ENCODE assay signal across 34 cellular contexts in genomic region chr2:68560583-68560982, GRCh38.
DNase-seq lines count a peak whose midpoint lies in the region; ATAC-seq, FAIRE-seq and TF ChIP-seq lines count a peak whose summit lies in the region.
"Had no signal": no experiment of that assay in that cellular context is flagged by ENCODE, and none has a peak within 500 bp of the region (broad histone marks: within the 10 kb centered on the region; RNA-seq: fewer than 3 reads in every experiment).

No MANE protein-coding gene starts in this region.

- POLR2A ChIA-PET in HepG2 (lab: Yijun Ruan, JAX), result interaction anchor here (1.0 kb wide), 1 partner anchor 94 kb away, joined by 3 read pairs; the partner anchor contains the start of genes APLF and FBXO48

- H3K27ac ChIP-seq in HepG2 (ENCODE audit: extremely low read length, insufficient read depth, low read length), result no peak overlapping the region
- no peak overlapping the region for H3K27ac ChIP-seq in right lobe of liver
- H3K27ac ChIP-seq in RWPE2 (ENCODE audit: poor library complexity, severe bottlenecking), result peak overlapping the region; percentile 70
- H3K27ac ChIP-seq in small intestine (ENCODE audit: low read depth in 1 of 2, low read length in 1 of 2), result no peak overlapping the region
- H3K27ac ChIP-seq in spleen, result no peak overlapping the region
- H3K27ac ChIP-seq: 22Rv1; A549; BLaER1; BLaER1 treated with 17β-estradiol and CSF1 and Interleukin-3, amounts not matched to agents 10 nM and 100 nM; C4-2B had no signal

- intact Hi-C loops in HepG2 (cut with micrococcal nuclease; ENCODE audit: unreplicated experiment) (no loop called here), right lobe of liver (cut with DNase I) (no loop called here), spleen (cut with DNase I; ENCODE audit: low total_unique reads) (no loop called here)

- H3K36me3 ChIP-seq in HepG2 (replicated peaks in 1 of 2; ENCODE audit: control insufficient read depth in 1 of 2, insufficient read depth in 2 of 2, low read length in 2 of 2) (no peaks in the 10 kb centered on the region), right lobe of liver (no peaks in the 10 kb centered on the region), RWPE2 (ENCODE audit: low read depth) (no peaks in the 10 kb centered on the region), small intestine (ENCODE audit: control insufficient read depth in 2 of 2, insufficient read depth in 2 of 2, low read length in 2 of 2) (no peaks in the 10 kb centered on the region), spleen (no peaks in the 10 kb centered on the region)
- H3K36me3 ChIP-seq: BE2C; BLaER1; BLaER1 treated with 17β-estradiol and CSF1 and Interleukin-3, amounts not matched to agents 10 nM and 100 nM had no signal

- CTCF ChIA-PET in HepG2 (lab: Yijun Ruan, JAX; ENCODE audit: low intra/inter-chr PET ratio, low total read pairs), result no interaction called here

- no peak overlapping the region; a peak in 1 of 6 replicates for H3K4me3 ChIP-seq in HepG2 (replicated peaks in 1 of 3; ENCODE audit: insufficient read depth in 1 of 3, low read depth in 2 of 3, low read length in 3 of 3)
- no peak overlapping the region for H3K4me3 ChIP-seq in right lobe of liver
- H3K4me3 ChIP-seq in RWPE2 (ENCODE audit: severe bottlenecking), result no peak overlapping the region
- H3K4me3 ChIP-seq in small intestine (ENCODE audit: low read depth in 1 of 2, low read length in 2 of 2), result no peak overlapping the region
- H3K4me3 ChIP-seq in spleen, result no peak overlapping the region
- H3K4me3 ChIP-seq: A549; BLaER1; BLaER1 treated with 17β-estradiol and CSF1 and Interleukin-3, amounts not matched to agents 10 nM and 100 nM had no signal

- TF ChIP-seq CTCF in HepG2 (CRISPR knock-in tag; IDR thresholded peaks at IDR 0.05) (no peak), right lobe of liver (IDR thresholded peaks at IDR 0.05) (no peak), RWPE2 (IDR thresholded peaks at IDR 0.05; ENCODE audit: poor library complexity, severe bottlenecking) (no peak), spleen (IDR thresholded peaks at IDR 0.05 in 8 of 11, conservative IDR thresholded peaks at IDR 0.05 in 3 of 11) (no peak)

- no peaks in the 10 kb centered on the region for H4K20me1 ChIP-seq in HepG2 (ENCODE audit: insufficient read depth, low read length)
- H4K20me1 ChIP-seq: BLaER1; BLaER1 treated with 17β-estradiol and CSF1 and Interleukin-3, amounts not matched to agents 10 nM and 100 nM had no signal

- BruUV-seq in HepG2 (replicated peaks; lab: Mats Ljungman, UMichigan), result no TSS peak

- H3K9me3 ChIP-seq in HepG2 (ENCODE audit: low read length) (no peaks in the 10 kb centered on the region), right lobe of liver (no peaks in the 10 kb centered on the region), RWPE2 (ENCODE audit: severe bottlenecking) (no peaks in the 10 kb centered on the region), small intestine (ENCODE audit: control insufficient read depth, low read depth) (no peaks in the 10 kb centered on the region), spleen (no peaks in the 10 kb centered on the region)
- H3K9me3 ChIP-seq: A549; BE2C; BLaER1; BLaER1 treated with 17β-estradiol and CSF1 and Interleukin-3, amounts not matched to agents 10 nM and 100 nM; Caco-2 had no signal

- H2AFZ ChIP-seq in HepG2 (ENCODE audit: low read length), result no peak overlapping the region

- peaks cover 18% of the 10 kb centered on the region for H3K4me1 ChIP-seq in HepG2 (ENCODE audit: insufficient read depth, low read length)
- H3K4me1 ChIP-seq in right lobe of liver, result no peaks in the 10 kb centered on the region
- peaks cover 42% of the 10 kb centered on the region for H3K4me1 ChIP-seq in RWPE2 (ENCODE audit: insufficient read depth, poor library complexity, severe bottlenecking)
- H3K4me1 ChIP-seq in small intestine (ENCODE audit: control insufficient read depth in 2 of 2, insufficient read depth in 1 of 2, low read depth in 1 of 2, low read length in 1 of 2), result peaks cover 0 to 2% of the 10 kb centered on the region in 2 donors
- H3K4me1 ChIP-seq in spleen, result no peaks in the 10 kb centered on the region
- H3K4me1 ChIP-seq: BE2C; BLaER1; BLaER1 treated with 17β-estradiol and CSF1 and Interleukin-3, amounts not matched to agents 10 nM and 100 nM; Caco-2 had no signal

- TF ChIP-seq POLR2A in HepG2 (IDR thresholded peaks at IDR 0.05; ENCODE audit: insufficient read depth in 1 of 2, low read depth in 2 of 2, low read length in 2 of 2), result no peak
- TF ChIP-seq POLR2A in right lobe of liver (IDR thresholded peaks at IDR 0.05), result no peak
- no peak for TF ChIP-seq POLR2A in spleen (IDR thresholded peaks at IDR 0.05)

- H3K4me2 ChIP-seq in HepG2 (ENCODE audit: low read depth, low read length), result peak overlapping the region; percentile 26; the same call in 1 of the 2 replicates
- H3K4me2 ChIP-seq: A549; BLaER1; BLaER1 treated with 17β-estradiol and CSF1 and Interleukin-3, amounts not matched to agents 10 nM and 100 nM had no signal

- H3K9ac ChIP-seq in HepG2 (ENCODE audit: insufficient read depth, low read depth, low read length), result no peak overlapping the region
- H3K9ac ChIP-seq: BLaER1; BLaER1 treated with 17β-estradiol and CSF1 and Interleukin-3, amounts not matched to agents 10 nM and 100 nM had no signal

- in situ Hi-C loops in HepG2 (cut with HindIII; ENCODE audit: extremely low pct_ligation_motif_present, low pct_unique_long_range_greater_than_20kb), result no loop called here

- DNase-seq in DMS53 (lab: John Stamatoyannopoulos, UW) (peak; percentile 4), DMS53 treated with DMSO at 0.1 percent for 48 hours (lab: John Stamatoyannopoulos, UW; ENCODE audit: unreplicated experiment) (no peak), HepG2 (ENCODE audit: low spot score) (peak; percentile 55), right lobe of liver (no peak), RWPE2 (ENCODE audit: low spot score) (no peak), small intestine (peak; percentile 41), spleen (no peak), T-helper 1 cell (no peak)
- DNase-seq: 8988T; ACHN; AML-193; BE2C; C1 segment of cervical spinal cord; Caco-2; Calu3; CD4-positive, alpha-beta memory T cell; CD4-positive, alpha-beta T cell; CD4-positive, CD25-positive, alpha-beta regulatory T cell; CD8-positive, alpha-beta memory T cell; CD8-positive, alpha-beta T cell; COR-L47; DMS 273 treated with DMSO at 0.1 percent for 48 hours; DMS153; DMS79; DMS79 treated with DMSO at 0.1 percent for 48 hours; DND-41; EL had no signal

- no peak; the same call in 1 of the 3 replicates for ATAC-seq in HepG2
- no peak for ATAC-seq in right lobe of liver
- ATAC-seq in RWPE2 (ENCODE audit: low read depth), result no peak
- ATAC-seq: A549; CD8-positive, alpha-beta T cell had no signal

- TF ChIP-seq EP300 in HepG2 (IDR thresholded peaks at IDR 0.05; ENCODE audit: low read depth in 2 of 2, low read length in 2 of 2), result no peak
- TF ChIP-seq EP300 in HepG2 (CRISPR knock-in tag; IDR thresholded peaks at IDR 0.05; ENCODE audit: borderline replicate concordance), result no peak

- no peaks in the 10 kb centered on the region for H3K79me2 ChIP-seq in HepG2 (ENCODE audit: insufficient read depth, low read length)

- FAIRE-seq in HepG2 (lab: Jason Lieb, UNC), result no peak
- no peak for FAIRE-seq in small intestine (lab: Jason Lieb, UNC)
- FAIRE-seq: A204.1, A549, D721Med had no signal

- no peaks in the 10 kb centered on the region for H3K27me3 ChIP-seq in HepG2 (ENCODE audit: control insufficient read depth in 1 of 2, insufficient read depth in 2 of 2, low read length in 2 of 2)
- H3K27me3 ChIP-seq in right lobe of liver, result no peaks in the 10 kb centered on the region
- H3K27me3 ChIP-seq in RWPE2 (ENCODE audit: insufficient read depth, poor library complexity, severe bottlenecking), result no peaks in the 10 kb centered on the region
- no peaks in the 10 kb centered on the region for H3K27me3 ChIP-seq in small intestine (ENCODE audit: control insufficient read depth in 2 of 2, insufficient read depth in 2 of 2, low read length in 2 of 2)
- H3K27me3 ChIP-seq in spleen (replicated peaks in 1 of 7), result no peaks in the 10 kb centered on the region
- H3K27me3 ChIP-seq: BE2C; BLaER1; BLaER1 treated with 17β-estradiol and CSF1 and Interleukin-3, amounts not matched to agents 10 nM and 100 nM had no signal

- 18% methylated on average over 3 of the region's 3 CpGs for WGBS in HepG2 (ENCODE audit: low lambda C conversion rate)
- 72% methylated on average over 3 of the region's 3 CpGs for WGBS in right lobe of liver (ENCODE audit: insufficient coverage, low coverage, low lambda C conversion rate, missing lambda C conversion rate)
- 19 to 65% (median 42%) methylated on average over 3 of the region's 3 CpGs for WGBS in small intestine, 3 donors
- WGBS in spleen, 5 donors, result 93 to 98% (median 95%) methylated on average over 3 of the region's 3 CpGs

- no peak for TF ChIP-seq RAD21 in HepG2 (CRISPR knock-in tag; IDR thresholded peaks at IDR 0.05)

TF ChIP-seq in HepG2, 621 proteins besides CTCF, POLR2A, EP300 and RAD21 (continues in another document):
- peak; percentile 59; the same call in 1 of the 2 replicates for TF ChIP-seq ARID3A (IDR thresholded peaks at IDR 0.05; ENCODE audit: low read depth, low read length)

Comparison
In these comparisons a context has a peak if more than half of its experiments do, and no peak if none do; other contexts are left out.
1. DNase-seq: peak in DMS53 (single experiment), HepG2 (single experiment) and small intestine (single experiment); none in DMS53 treated with DMSO at 0.1 percent for 48 hours (single experiment), right lobe of liver (0 of 3), RWPE2 (single experiment), spleen (single experiment) and T-helper 1 cell (0 of 5).